14 cellular contexts compared by ENCODE assay signal in the genomic region with DNA sequence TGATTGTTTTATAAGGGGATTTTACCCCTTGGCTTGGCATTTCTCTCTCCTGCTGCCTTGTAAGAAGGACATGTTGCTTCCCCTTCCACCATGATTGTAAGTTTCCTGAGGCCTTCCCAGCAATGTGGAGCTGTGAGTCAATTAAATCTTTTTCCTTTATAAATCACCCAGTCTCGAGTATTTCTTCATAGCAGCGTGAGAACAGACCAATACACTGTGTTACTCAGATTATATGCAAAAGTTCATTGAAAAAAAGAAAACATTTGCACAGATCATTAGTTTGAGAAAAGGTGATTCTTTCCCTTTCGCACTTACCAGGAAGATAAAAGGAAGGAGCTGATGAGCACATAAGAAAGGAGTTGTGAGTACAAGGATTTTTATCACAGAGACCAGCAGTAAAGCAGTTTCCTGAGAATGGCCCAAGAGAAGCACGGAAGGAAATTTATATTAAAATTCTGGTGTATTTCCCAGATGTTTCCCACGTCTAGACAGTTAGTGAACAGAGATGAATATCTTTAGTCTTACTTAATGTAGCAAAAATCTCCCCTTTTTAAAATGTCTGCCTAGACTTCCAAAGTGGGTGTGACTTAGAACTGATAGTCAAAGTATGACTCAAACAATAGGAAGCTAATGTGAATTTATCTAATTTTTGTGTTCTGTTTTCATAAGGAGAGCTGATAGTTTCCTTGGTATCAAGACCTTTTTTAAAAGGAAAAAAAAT.
"Had no signal": no experiment of that assay in that cellular context is flagged by ENCODE, and none has a peak within 500 bp of the region (broad histone marks: within the 10 kb centered on the region; RNA-seq: fewer than 3 reads in every experiment).

No MANE protein-coding gene starts in this region.

- H3K36me3 ChIP-seq: adrenal gland, heart left ventricle, tibial nerve had no signal

- H3K4me1 ChIP-seq: adrenal gland, heart left ventricle, tibial nerve had no signal

- H3K4me3 ChIP-seq: adrenal gland, heart left ventricle, tibial nerve had no signal

- H3K9ac ChIP-seq: SK-N-SH had no signal

- DNase-seq: activated effector memory CD4-positive, alpha-beta T cell treated with anti-CD3 and anti-CD28 coated beads, Interleukin-2, amount 50 U/mL, for 16 hours; activated T-cell treated with anti-CD3 and anti-CD28 coated beads, Interleukin-2, amount 50 U/mL, for 72 hours; adrenal gland; heart left ventricle; mesenchymal stem cell; nucleus accumbens; SK-N-SH; stimulated activated CD4-positive, alpha-beta T cell treated with anti-CD3 and anti-CD28 coated beads, Interleukin-2, amount 100 ng/mL, for 24 hours; T-cell had no signal

- H3K27ac ChIP-seq: adrenal gland, heart left ventricle, tibial nerve had no signal

- H3K27me3 ChIP-seq: adrenal gland, heart left ventricle, tibial nerve had no signal

- H3K4me2 ChIP-seq: SK-N-SH had no signal

- ATAC-seq: activated CD4-positive, CD25-positive, alpha-beta regulatory T cell treated with anti-CD3 and anti-CD28 coated beads, Interleukin-2, amount 50 U/mL, for 24 hours; activated T-cell treated with anti-CD3 and anti-CD28 coated beads, Interleukin-2, amount 50 U/mL, for 72 hours; heart left ventricle; natural killer cell treated with Interleukin-12 subunit alpha and Interleukin-12 subunit beta and Interleukin-15 and Interleukin-18, amount 100 ng/mL, for 72 hours; T-cell had no signal

- H3K9me3 ChIP-seq: adrenal gland, heart left ventricle, SK-N-SH had no signal

- FAIRE-seq: frontal cortex, urothelium cell line had no signal
